Comparison of ENCODE assay signal across 8 cellular contexts in the genomic region with DNA sequence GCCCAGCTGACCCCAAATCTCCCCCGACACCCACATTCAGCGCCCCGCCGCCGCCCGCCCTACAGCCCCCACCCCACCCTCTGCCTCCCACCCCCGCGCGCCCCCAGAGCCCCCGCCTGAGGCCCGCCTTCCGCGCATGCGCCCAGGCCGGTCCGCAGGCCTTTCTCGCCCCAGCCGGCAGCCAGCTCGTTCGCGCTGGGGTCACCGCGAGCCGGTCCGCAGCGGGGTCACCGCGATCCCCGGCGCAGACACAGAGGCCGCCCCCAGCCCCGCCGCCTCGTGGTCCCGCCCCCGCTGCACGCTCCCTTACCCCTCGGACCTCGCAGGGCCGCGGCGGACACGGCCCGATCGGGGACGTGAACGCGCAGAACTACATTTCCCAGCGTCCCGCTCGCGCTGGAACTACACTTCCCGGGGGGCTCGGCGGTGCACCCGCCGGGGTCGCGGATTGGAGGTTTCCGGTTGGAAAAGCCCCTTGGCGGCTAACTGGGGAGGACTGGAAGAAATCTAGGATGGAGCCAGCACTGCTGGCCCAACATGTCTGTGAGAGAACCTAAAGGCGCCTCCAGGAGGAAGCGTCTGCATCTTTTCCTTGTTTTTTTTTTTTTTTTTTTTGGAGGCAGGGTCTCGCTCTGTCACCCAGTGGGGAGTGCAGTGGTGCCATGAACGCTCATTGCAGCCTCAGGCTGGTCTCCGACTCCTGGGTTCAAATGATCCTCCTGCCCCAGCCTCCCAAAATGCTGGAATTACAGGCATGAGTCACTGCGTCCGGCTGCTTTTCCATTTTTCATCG. TPM values are rescaled to one million over a fixed set of nuclear protein-coding genes. Genes with fewer than 3 reads are reported as not detected.
DNase-seq lines count a peak whose midpoint lies in the region; ATAC-seq and TF ChIP-seq lines count a peak whose summit lies in the region.

A gene (minus strand): TSS at position 374 of the 793 bp plus-strand sequence. CDS start 10,671 bp downstream, outside the sequence.

- TF ChIP-seq RAD21 in IMR-90 (IDR thresholded peaks at IDR 0.05; ENCODE audit: low read length) (no peak), neural cell (conservative IDR thresholded peaks at IDR 0.05) (peak; percentile 21)

- H2BK5ac ChIP-seq in IMR-90 (ENCODE audit: low read depth, low read length, poor library complexity, severe bottlenecking), result peak within 1 kb of the TSS; percentile 86

- in situ Hi-C loops in IMR-90 (cut with MboI; ENCODE audit: low sequenced_read_pairs), result no loop called here

- TF ChIP-seq EP300 in neural cell (conservative IDR thresholded peaks at IDR 0.05; ENCODE audit: poor library complexity, severe bottlenecking), result peak; percentile 33

- POLR2A ChIA-PET in IMR-90 (lab: Charles Lee; ENCODE audit: unreplicated experiment), result no interaction called here

- H4K8ac ChIP-seq in IMR-90 (ENCODE audit: low read depth in 2 of 2, low read length in 2 of 2), result peak within 1 kb of the TSS; percentile 91 to 92

- TF ChIP-seq POLR2A in IMR-90 (IDR thresholded peaks at IDR 0.05; ENCODE audit: low read depth, low read length), result no peak; the same call in 1 of the 2 replicates

- peaks cover 10% of the 10 kb centered on the region for H3K9me3 Mint-ChIP-seq in stimulated activated naive CD8-positive, alpha-beta T cell treated with anti-CD3 and anti-CD28 coated beads, Interleukin-15, Interleukin-2, amounts not matched to agents 100 ng/mL and 50 ng/mL, for 24 hours

- H3K4me3 Mint-ChIP-seq in stimulated activated naive CD8-positive, alpha-beta T cell treated with anti-CD3 and anti-CD28 coated beads, Interleukin-15, Interleukin-2, amounts not matched to agents 100 ng/mL and 50 ng/mL, for 24 hours, result peak within 1 kb of the TSS; percentile 90

- TF ChIP-seq CTCF in IMR-90 (conservative IDR thresholded peaks at IDR 0.05; ENCODE audit: low read depth, low read length) (no peak), fibroblast of villous mesenchyme (IDR thresholded peaks at IDR 0.05; ENCODE audit: insufficient read depth, low read depth, low read length) (no peak), neural cell (IDR thresholded peaks at IDR 0.05; ENCODE audit: poor library complexity, severe bottlenecking) (no peak)

- H2AK5ac ChIP-seq in IMR-90 (ENCODE audit: low read depth, low read length), result peak within 1 kb of the TSS; percentile 41

- H2BK15ac ChIP-seq in IMR-90 (ENCODE audit: low read depth, low read length), result no peak within 1 kb of the TSS

- no peaks in the 10 kb centered on the region for H4K20me1 ChIP-seq in IMR-90 (ENCODE audit: insufficient read depth, low read length)
- no peaks in the 10 kb centered on the region for H4K20me1 ChIP-seq in neural cell (ENCODE audit: insufficient read depth)

- DNase-seq in DMS53 (lab: John Stamatoyannopoulos, UW), result peak; percentile 92
- DNase-seq in IMR-90, result peak; percentile 89
- peak; percentile 89 for DNase-seq in RKO (ENCODE audit: low spot score)
- peak; percentile 73 for DNase-seq in activated gamma-delta T cell (lab: John Stamatoyannopoulos, UW)
- DNase-seq in fibroblast of villous mesenchyme (ENCODE audit: low read depth), result peak; percentile 90

- CTCF ChIA-PET in IMR-90 (lab: Yijun Ruan, JAX), result no interaction called here

- H3F3A ChIP-seq in neural cell (ENCODE audit: insufficient read depth, low read length, poor library complexity, severe bottlenecking), result no peaks in the 10 kb centered on the region

- dilution Hi-C loops in IMR-90 (cut with HindIII; ENCODE audit: low sequenced_read_pairs, unreplicated experiment), result no loop called here

- peaks cover 16 to 34% of the 10 kb centered on the region in 2 experiments for H3K79me1 ChIP-seq in IMR-90 (ENCODE audit: low read depth in 1 of 2, low read length in 2 of 2)

- peak within 1 kb of the TSS; percentile 10 for H3K18ac ChIP-seq in IMR-90 (ENCODE audit: low read depth, low read length)

- peak within 1 kb of the TSS; percentile 45 for H3K4ac ChIP-seq in IMR-90 (ENCODE audit: low read depth, low read length)

- WGBS in IMR-90 (ENCODE audit: extremely low coverage in 2 of 2, insufficient read length in 1 of 2), 2 experiments, result 29% methylated on average over 1 of the region's 69 CpGs; no CpG with 5 or more reads in 1 of the 2 experiments

- H4K91ac ChIP-seq in IMR-90 (ENCODE audit: insufficient read depth, low read depth, low read length), result peak within 1 kb of the TSS; percentile 67

- no peaks in the 10 kb centered on the region for H3K9me1 ChIP-seq in IMR-90 (ENCODE audit: insufficient read depth, low read length)

- H2BK20ac ChIP-seq in IMR-90 (ENCODE audit: low read depth, low read length), result no peak within 1 kb of the TSS

- H2AFZ ChIP-seq in IMR-90 (replicated peaks; ENCODE audit: low read length, poor library complexity), result peak within 1 kb of the TSS; percentile 93
- peak within 1 kb of the TSS; percentile 70 for H2AFZ ChIP-seq in neural cell (ENCODE audit: low read depth, low read length)

- no peak within 1 kb of the TSS for H2BK120ac ChIP-seq in IMR-90 (ENCODE audit: low read depth, low read length)

- peaks cover 30% of the 10 kb centered on the region for H3K9me3 ChIP-seq in IMR-90 (ENCODE audit: control insufficient read depth, insufficient read depth, low read length)
- peaks cover 10% of the 10 kb centered on the region for H3K9me3 ChIP-seq in neural cell (ENCODE audit: low read length)

- peak within 1 kb of the TSS; percentile 98 for H3K4me2 ChIP-seq in IMR-90 (ENCODE audit: low read depth, low read length)
- H3K4me2 ChIP-seq in neural cell (ENCODE audit: low read length), result peak within 1 kb of the TSS; percentile 80

- ATAC-seq in GM21528 (IDR thresholded peaks at IDR 0.05; ENCODE audit: low FRiP score, unreplicated experiment) (peak; percentile 94), IMR-90 (ENCODE audit: low read depth) (peak; percentile 94)

- peak within 1 kb of the TSS; percentile 85 for H3K23ac ChIP-seq in IMR-90 (ENCODE audit: low read depth, low read length)

- H3K27me3 ChIP-seq in IMR-90 (ENCODE audit: control insufficient read depth, insufficient read depth, low read length) (no peaks in the 10 kb centered on the region), neural cell (ENCODE audit: insufficient read depth, low read depth, low read length) (no peaks in the 10 kb centered on the region)

- H3K4me3 ChIP-seq in IMR-90 (ENCODE audit: insufficient read depth, low read depth, low read length) (peak within 1 kb of the TSS; percentile 90), fibroblast of villous mesenchyme (ENCODE audit: low read depth, low read length) (peak within 1 kb of the TSS; percentile 92), neural cell (ENCODE audit: low read length) (peak within 1 kb of the TSS; percentile 82)

- no TSS peak for BruUV-seq in IMR-90 (replicated peaks; lab: Mats Ljungman, UMichigan)

- H3K36me3 ChIP-seq in IMR-90 (ENCODE audit: control insufficient read depth, insufficient read depth, low read length) (peaks cover 2% of the 10 kb centered on the region), neural cell (ENCODE audit: insufficient read depth, low read length) (peaks cover 5% of the 10 kb centered on the region)

- peaks cover 4% of the 10 kb centered on the region for H3K79me2 ChIP-seq in neural cell (replicated peaks; ENCODE audit: insufficient read depth, low read length)

- H3K9me2 ChIP-seq in neural cell (ENCODE audit: insufficient read depth, low read length), result no peaks in the 10 kb centered on the region

- H3K36me3 Mint-ChIP-seq in stimulated activated naive CD8-positive, alpha-beta T cell treated with anti-CD3 and anti-CD28 coated beads, Interleukin-15, Interleukin-2, amounts not matched to agents 100 ng/mL and 50 ng/mL, for 24 hours (ENCODE audit: low read depth), result peaks cover 20% of the 10 kb centered on the region

- H3K27ac Mint-ChIP-seq in stimulated activated naive CD8-positive, alpha-beta T cell treated with anti-CD3 and anti-CD28 coated beads, Interleukin-15, Interleukin-2, amounts not matched to agents 100 ng/mL and 50 ng/mL, for 24 hours, result peak within 1 kb of the TSS; percentile 92

- H3K14ac ChIP-seq in IMR-90 (replicated peaks; ENCODE audit: low read depth, low read length), result peak within 1 kb of the TSS; percentile 88

- H3K56ac ChIP-seq in IMR-90 (ENCODE audit: extremely low read depth, insufficient read depth, low read length), result peak within 1 kb of the TSS; percentile 80

- peak within 1 kb of the TSS; percentile 81 for H4K5ac ChIP-seq in IMR-90 (ENCODE audit: low read depth, low read length)

- H3K27me3 Mint-ChIP-seq in stimulated activated naive CD8-positive, alpha-beta T cell treated with anti-CD3 and anti-CD28 coated beads, Interleukin-15, Interleukin-2, amounts not matched to agents 100 ng/mL and 50 ng/mL, for 24 hours, result no peaks in the 10 kb centered on the region

- peaks cover 20% of the 10 kb centered on the region for H3K4me1 Mint-ChIP-seq in stimulated activated naive CD8-positive, alpha-beta T cell treated with anti-CD3 and anti-CD28 coated beads, Interleukin-15, Interleukin-2, amounts not matched to agents 100 ng/mL and 50 ng/mL, for 24 hours (ENCODE audit: low read depth)

- H3K27ac ChIP-seq in IMR-90 (ENCODE audit: insufficient read depth, low read length) (peak within 1 kb of the TSS; percentile 79), neural cell (ENCODE audit: low read length) (peak within 1 kb of the TSS; percentile 70)

- H3K4me1 ChIP-seq in IMR-90 (ENCODE audit: control insufficient read depth, insufficient read depth, low read length), result peaks cover 6% of the 10 kb centered on the region

- H3K9ac ChIP-seq in IMR-90 (ENCODE audit: low read depth, low read length) (peak within 1 kb of the TSS; percentile 71), neural cell (ENCODE audit: low read length) (peak within 1 kb of the TSS; percentile 81)

- intact Hi-C loops in IMR-90 (cut with micrococcal nuclease), result no loop called here

- H2AK9ac ChIP-seq in IMR-90 (replicated peaks; ENCODE audit: low read depth, low read length, poor library complexity), result peak within 1 kb of the TSS; percentile 80

TF ChIP-seq in IMR-90, 13 proteins besides CTCF, POLR2A, EP300 and RAD21 (continues in another document):
- TF ChIP-seq CEBPB (IDR thresholded peaks at IDR 0.05; ENCODE audit: low read depth, low read length) (no peak), MAZ (IDR thresholded peaks at IDR 0.05; ENCODE audit: borderline replicate concordance, low read depth, low read length) (peak; percentile 84; the same call in 1 of the 2 replicates), BHLHE40 (IDR thresholded peaks at IDR 0.05; ENCODE audit: low read depth, low read length) (no peak), FOS (IDR thresholded peaks at IDR 0.05; ENCODE audit: low read depth, low read length) (no peak)

TF ChIP-seq in neural cell, 6 proteins besides CTCF, POLR2A, EP300 and RAD21 (continues in another document):
- TF ChIP-seq MXI1 (conservative IDR thresholded peaks at IDR 0.05; ENCODE audit: poor library complexity, severe bottlenecking) (peak; percentile 47), TAF1 (IDR thresholded peaks at IDR 0.05; ENCODE audit: low read depth) (no peak), SMC3 (conservative IDR thresholded peaks at IDR 0.05; ENCODE audit: poor library complexity) (no peak)

RNA-seq across cellular contexts. Expression of the gene that starts here (rescaled TPM):
- total RNA-seq in IMR-90 (2012; rRNA removed) (9.9 and 11.4 TPM in 2 replicates), fibroblast of villous mesenchyme (7.7 and 14.2 TPM in 2 replicates)
- polyA plus RNA-seq in IMR-90 (2012; rRNA removed) (3.6 and 3.9 TPM in 2 replicates), neural cell (18.6 and 22.6 TPM in 2 replicates)
- polyA plus RNA-seq in IMR-90 (2012; cell fraction: cytosol; rRNA removed), result 0.40 and 0.49 TPM in 2 replicates
- 6.5 and 32.0 TPM in 2 replicates for polyA plus RNA-seq in IMR-90 (2012; cell fraction: nucleus; rRNA removed; ENCODE audit: low replicate concordance)
- 31.7 and 38.4 TPM in 2 replicates for polyA minus RNA-seq in neural cell

Comparison
In these comparisons a context has a peak if more than half of its experiments do, and no peak if none do; other contexts are left out.
1. Peak in every context shown above with its lines: DNase-seq, ATAC-seq, H3K4me3 ChIP-seq and H3K27ac ChIP-seq.